In genomic region chr16:66961065-66961744, GRCh38 we compare ENCODE assay signal across 8 cellular contexts. TPM values are rescaled to one million over a fixed set of nuclear protein-coding genes. Genes with fewer than 3 reads are reported as not detected.
DNase-seq lines count a peak whose midpoint lies in the region; FAIRE-seq and TF ChIP-seq lines count a peak whose summit lies in the region.

Gene CES3 (plus strand): TSS chr16:66961266. CDS start chr16:66961308, 42 bp downstream.

- peak; percentile 35 for DNase-seq in GM04504 (ENCODE audit: low read depth)
- DNase-seq in HCEC 1CT = peak; percentile 71
- peak; percentile 57 for DNase-seq in NCI-H1436 treated with DMSO at 0.1 percent for 48 hours (lab: John Stamatoyannopoulos, UW)
- peak; percentile 70 for DNase-seq in T-helper 2 cell treated with Interferon-gamma antibody and Interleukin-4, amounts not matched to agents 5 μg/mL and 100 μg/mL, for 36 hours (ENCODE audit: low spot score)
- peak; percentile 41 for DNase-seq in bronchial epithelial cell (ENCODE audit: low read depth)
- DNase-seq in kidney tubule cell (ENCODE audit: low spot score) = peak; percentile 81
- DNase-seq in stimulated activated CD4-positive, alpha-beta T cell treated with anti-CD3 and anti-CD28 coated beads, TNF-alpha, amount 100 ng/mL, for 1 hour (ENCODE audit: low read depth in 3 of 3, low spot score in 1 of 3) = peak in 2 of 3 donors; percentile 12 to 45
- DNase-seq in cerebellum (ENCODE audit: low spot score) = no peak

- peak within 1 kb of the TSS; percentile 82 for H3K4me3 Mint-ChIP-seq in T-helper 2 cell treated with Interferon-gamma antibody and Interleukin-4, amounts not matched to agents 5 μg/mL and 100 μg/mL, for 36 hours

- H3K27me3 Mint-ChIP-seq in T-helper 2 cell treated with Interferon-gamma antibody and Interleukin-4, amounts not matched to agents 5 μg/mL and 100 μg/mL, for 36 hours (ENCODE audit: low read depth) = no peaks in the 10 kb centered on the region

- no peaks in the 10 kb centered on the region for H3K36me3 Mint-ChIP-seq in T-helper 2 cell treated with Interferon-gamma antibody and Interleukin-4, amounts not matched to agents 5 μg/mL and 100 μg/mL, for 36 hours (ENCODE audit: low read depth)

- no peaks in the 10 kb centered on the region for H3K27me3 ChIP-seq in bronchial epithelial cell (ENCODE audit: control insufficient read depth, insufficient read depth, low read length)

- H3K36me3 ChIP-seq in bronchial epithelial cell (ENCODE audit: control insufficient read depth, insufficient read depth, low read length) = no peaks in the 10 kb centered on the region

- H3K9me3 Mint-ChIP-seq in T-helper 2 cell treated with Interferon-gamma antibody and Interleukin-4, amounts not matched to agents 5 μg/mL and 100 μg/mL, for 36 hours = no peaks in the 10 kb centered on the region

- peak within 1 kb of the TSS; percentile 76 for H3K27ac Mint-ChIP-seq in T-helper 2 cell treated with Interferon-gamma antibody and Interleukin-4, amounts not matched to agents 5 μg/mL and 100 μg/mL, for 36 hours

- no peak for FAIRE-seq in bronchial epithelial cell (lab: Jason Lieb, UNC)

- H3K4me3 ChIP-seq in bronchial epithelial cell (ENCODE audit: low read depth, low read length) = no peak within 1 kb of the TSS

- TF ChIP-seq CTCF in bronchial epithelial cell (IDR thresholded peaks at IDR 0.05; ENCODE audit: insufficient read depth, low read length, severe bottlenecking) = peak; percentile 88

- peaks cover 25% of the 10 kb centered on the region for H3K4me1 Mint-ChIP-seq in T-helper 2 cell treated with Interferon-gamma antibody and Interleukin-4, amounts not matched to agents 5 μg/mL and 100 μg/mL, for 36 hours (ENCODE audit: low read depth)

RNA-seq across cellular contexts. Expression of gene CES3, which starts in this region (rescaled TPM):
- total RNA-seq in bronchial epithelial cell (1.6 and 6.3 TPM in 2 replicates), cerebellum (1.5 TPM)
